8 cellular contexts compared by ENCODE assay signal in the genomic region with DNA sequence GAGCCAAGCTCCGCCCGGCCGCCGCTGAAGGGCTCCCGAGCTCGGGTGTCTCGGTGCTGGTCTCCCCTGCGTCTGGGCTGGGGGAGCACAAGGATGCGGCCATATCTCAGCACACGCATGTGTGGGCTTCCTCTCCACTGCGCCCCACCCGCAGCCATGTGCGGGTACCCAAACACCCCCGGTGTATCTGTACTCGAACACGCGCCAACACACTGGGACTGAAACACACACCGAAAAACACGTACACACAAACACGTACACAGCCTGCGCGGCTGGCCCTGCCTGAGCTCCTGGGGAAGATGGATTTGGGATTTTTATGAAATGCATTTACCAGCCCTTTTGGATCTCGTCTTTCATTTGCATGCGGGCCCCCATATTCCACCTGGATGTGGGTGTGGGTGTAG. TPM values are rescaled to one million over a fixed set of nuclear protein-coding genes. Genes with fewer than 3 reads are reported as not detected.
DNase-seq lines count a peak whose midpoint lies in the region; ATAC-seq and TF ChIP-seq lines count a peak whose summit lies in the region.

No MANE protein-coding gene starts in this region.

- no peak for TF ChIP-seq CTCF in endodermal cell (conservative IDR thresholded peaks at IDR 0.05)
- no peak for TF ChIP-seq CTCF in GM10266 (IDR thresholded peaks at IDR 0.05; ENCODE audit: control insufficient read depth, insufficient read depth, low read depth, missing control alignments)

- intact Hi-C loops in naive thymus-derived CD4-positive, alpha-beta T cell (cut with micrococcal nuclease), result loop anchor here in 1 of 2 donors (5.0 to 10.0 kb wide), 2 partner anchors 240 to 283 kb away; no protein-coding TSS in a partner anchor

- peak overlapping the region; percentile 92 for H3K4me3 Mint-ChIP-seq in endodermal cell
- peak overlapping the region; percentile 33 to 93 (median 64) for H3K4me3 Mint-ChIP-seq in naive thymus-derived CD4-positive, alpha-beta T cell

- peak overlapping the region; percentile 91 for H3K27ac Mint-ChIP-seq in endodermal cell
- peak overlapping the region in 1 of 9 donors; percentile 62 for H3K27ac Mint-ChIP-seq in naive thymus-derived CD4-positive, alpha-beta T cell

- H3K36me3 ChIP-seq in HUES6 (ENCODE audit: control insufficient read depth, insufficient read depth, low read length) (no peaks in the 10 kb centered on the region), endodermal cell (ENCODE audit: control insufficient read depth, insufficient read depth, low read length) (no peaks in the 10 kb centered on the region)
- H3K36me3 ChIP-seq in naive thymus-derived CD4-positive, alpha-beta T cell (ENCODE audit: control insufficient read depth in 2 of 3, insufficient read depth in 3 of 3, low read length in 3 of 3), result no peaks in the 10 kb centered on the region

- WGBS in endodermal cell (ENCODE audit: insufficient coverage in 1 of 2, insufficient read length in 1 of 2), 2 experiments, result 0 to 3% methylated on average over 5 to 23 of the region's 24 CpGs

- no peaks in the 10 kb centered on the region for H3K9me3 Mint-ChIP-seq in endodermal cell
- H3K9me3 Mint-ChIP-seq in naive thymus-derived CD4-positive, alpha-beta T cell, result peaks cover 2 to 34% (median 14%) of the 10 kb centered on the region in 11 donors

- H3K9ac ChIP-seq in HUES6 (ENCODE audit: low read length), result peak overlapping the region; percentile 75
- peak overlapping the region; percentile 32 for H3K9ac ChIP-seq in endodermal cell (ENCODE audit: extremely low read depth, low read length, poor library complexity, severe bottlenecking)

- H3K27me3 Mint-ChIP-seq in endodermal cell (ENCODE audit: insufficient read depth), result peaks cover 91% of the 10 kb centered on the region
- peaks cover 85 to 95% (median 91%) of the 10 kb centered on the region in 5 donors for H3K27me3 Mint-ChIP-seq in naive thymus-derived CD4-positive, alpha-beta T cell

- DNase-seq in A172 (ENCODE audit: low spot score), result peak; percentile 10
- no peak for DNase-seq in endodermal cell
- no peak for DNase-seq in naive thymus-derived CD4-positive, alpha-beta T cell
- DNase-seq in NCI-H524 (lab: John Stamatoyannopoulos, UW), result no peak
- no peak for DNase-seq in GM10266 (ENCODE audit: extremely low spot score)
- no peak for DNase-seq in SKM-1 (lab: John Stamatoyannopoulos, UW; ENCODE audit: unreplicated experiment)

- H3K27me3 ChIP-seq in HUES6 (ENCODE audit: control insufficient read depth, insufficient read depth, low read length), result peaks cover 93% of the 10 kb centered on the region
- H3K27me3 ChIP-seq in endodermal cell (ENCODE audit: control insufficient read depth, insufficient read depth, low read length, poor library complexity, severe bottlenecking), result peaks cover 76% of the 10 kb centered on the region
- peaks cover 0 to 40% of the 10 kb centered on the region in 2 donors for H3K27me3 ChIP-seq in naive thymus-derived CD4-positive, alpha-beta T cell (ENCODE audit: control insufficient read depth in 2 of 2, insufficient read depth in 2 of 2, low read length in 2 of 2)

- POLR2A ChIA-PET in naive thymus-derived CD4-positive, alpha-beta T cell (lab: Charles Lee), result no interaction called here

- H3K9me3 ChIP-seq in HUES6 (ENCODE audit: control insufficient read depth, insufficient read depth, low read depth, low read length), result no peaks in the 10 kb centered on the region
- H3K9me3 ChIP-seq in endodermal cell (ENCODE audit: control insufficient read depth, low read length), result no peaks in the 10 kb centered on the region
- H3K9me3 ChIP-seq in naive thymus-derived CD4-positive, alpha-beta T cell (ENCODE audit: control insufficient read depth in 2 of 3, low read length in 3 of 3), result peaks cover 0 to 3% (median 0%) of the 10 kb centered on the region in 3 experiments

- peaks cover 24% of the 10 kb centered on the region for H3K36me3 Mint-ChIP-seq in endodermal cell (ENCODE audit: low read depth)
- peaks cover 0 to 17% (median 4%) of the 10 kb centered on the region in 5 donors for H3K36me3 Mint-ChIP-seq in naive thymus-derived CD4-positive, alpha-beta T cell

- H3K4me1 Mint-ChIP-seq in endodermal cell, result peaks cover 56% of the 10 kb centered on the region
- peaks cover 13 to 54% (median 37%) of the 10 kb centered on the region in 7 donors for H3K4me1 Mint-ChIP-seq in naive thymus-derived CD4-positive, alpha-beta T cell

- CTCF ChIA-PET in naive thymus-derived CD4-positive, alpha-beta T cell (lab: Charles Lee), result no interaction called here

- peak overlapping the region; percentile 54; the same call in 1 of the 2 replicates for H3K27ac ChIP-seq in HUES6 (ENCODE audit: low read depth, low read length)
- H3K27ac ChIP-seq in endodermal cell (ENCODE audit: low read depth, low read length), result no peak overlapping the region
- no peak overlapping the region for H3K27ac ChIP-seq in naive thymus-derived CD4-positive, alpha-beta T cell (ENCODE audit: low read depth, low read length)

- H3K4me1 ChIP-seq in HUES6 (ENCODE audit: control insufficient read depth, insufficient read depth, low read length) (peaks cover 66% of the 10 kb centered on the region), endodermal cell (ENCODE audit: control insufficient read depth, insufficient read depth, low read length) (peaks cover 15% of the 10 kb centered on the region)
- peaks cover 0 to 8% of the 10 kb centered on the region in 2 donors for H3K4me1 ChIP-seq in naive thymus-derived CD4-positive, alpha-beta T cell (ENCODE audit: control insufficient read depth in 2 of 2, insufficient read depth in 2 of 2, low read length in 2 of 2)

- H3K4me3 ChIP-seq in HUES6 (ENCODE audit: low read depth, low read length), result peak overlapping the region; percentile 69
- peak overlapping the region; percentile 87 for H3K4me3 ChIP-seq in endodermal cell (ENCODE audit: low read length)
- no peak overlapping the region for H3K4me3 ChIP-seq in naive thymus-derived CD4-positive, alpha-beta T cell (ENCODE audit: low read length)

- no peak for ATAC-seq in naive thymus-derived CD4-positive, alpha-beta T cell
- no peak for ATAC-seq in HG02798 (IDR thresholded peaks at IDR 0.05; ENCODE audit: poor library complexity, unreplicated experiment)

RNA-seq across cellular contexts. Expression of gene TBX3, which starts 0.9 kb away (rescaled TPM):
- total RNA-seq in A172 (2014; rRNA removed; shearing (Covaris generic)), result 3.3 TPM in 2 replicates
- total RNA-seq in endodermal cell, result 10 to 100 TPM; 80.8 to 88.1 TPM
- polyA plus RNA-seq in endodermal cell (2013, experiment 1 of 2), result 5.5 TPM
- 5.9 TPM for polyA plus RNA-seq in endodermal cell (2013, experiment 2 of 2)
- not detected for total RNA-seq in naive thymus-derived CD4-positive, alpha-beta T cell
- not detected for polyA plus RNA-seq in naive thymus-derived CD4-positive, alpha-beta T cell

Comparison
In these comparisons a context has a peak if more than half of its experiments do, and no peak if none do; other contexts are left out.
1. RNA of gene TBX3, which starts 0.9 kb away (total RNA-seq): 80.8 to 88.1 TPM in endodermal cell; 3.3 TPM in A172 and not detected in naive thymus-derived CD4-positive, alpha-beta T cell; every median in the first group is over 10 times any median in the second.